In the genomic region with DNA sequence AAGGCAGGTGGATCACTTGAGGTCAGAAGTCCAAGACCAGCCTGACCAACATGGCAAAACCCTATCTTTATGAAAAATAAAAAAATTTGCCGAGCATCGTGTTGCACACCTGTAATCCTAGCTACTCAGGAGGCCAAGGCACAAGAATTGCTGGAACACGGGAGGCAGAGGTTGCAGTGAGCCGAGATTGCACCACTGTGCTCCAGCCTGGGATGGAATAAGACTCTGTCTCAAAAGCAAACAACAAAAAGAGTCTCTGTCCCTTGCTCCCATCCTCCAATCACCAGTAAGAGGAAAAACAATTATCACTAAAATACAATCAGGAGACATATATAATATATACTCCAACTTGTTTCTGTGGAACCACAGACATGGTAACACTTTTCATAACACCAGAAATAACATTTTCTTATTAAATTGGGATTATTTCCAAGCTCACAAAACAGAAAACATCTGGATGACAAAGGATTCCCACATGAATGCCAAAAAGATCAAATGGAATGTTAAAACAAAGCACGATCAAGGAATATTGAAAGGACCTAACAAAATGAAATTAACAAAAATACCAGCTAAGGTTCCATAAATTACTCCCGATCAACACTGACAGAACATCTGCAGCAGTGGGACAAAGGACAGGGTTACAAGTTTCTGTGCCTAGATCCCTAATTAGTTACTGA, we compare ENCODE assay signal across 30 cellular contexts. TPM values are rescaled to one million over a fixed set of nuclear protein-coding genes. Genes with fewer than 3 reads are reported as not detected.
DNase-seq lines count a peak whose midpoint lies in the region; ATAC-seq and TF ChIP-seq lines count a peak whose summit lies in the region.
"Had no signal": no experiment of that assay in that cellular context is flagged by ENCODE, and none has a peak within 500 bp of the region (broad histone marks: within the 10 kb centered on the region; RNA-seq: fewer than 3 reads in every experiment).

No MANE protein-coding gene starts in this region.

- no peak for TF ChIP-seq CTCF in fibroblast of the aortic adventitia (IDR thresholded peaks at IDR 0.05; ENCODE audit: insufficient read depth, low read length)

- peaks cover 25% of the 10 kb centered on the region for H3K36me3 ChIP-seq in CD4-positive, CD25-positive, alpha-beta regulatory T cell (ENCODE audit: control insufficient read depth, insufficient read depth, low read length)
- H3K36me3 ChIP-seq in adipocyte (ENCODE audit: control insufficient read depth, insufficient read depth, low read length, severe bottlenecking) (peaks cover 2% of the 10 kb centered on the region), aorta (ENCODE audit: control insufficient read depth in 1 of 2, insufficient read depth in 2 of 2, low read length in 1 of 2) (no peaks in the 10 kb centered on the region)

- 51 to 56% methylated on average over 6 of the region's 6 CpGs for WGBS in aorta, 2 donors

- intact Hi-C loops in activated T-helper 2 cell treated with anti-CD3 and anti-CD28 coated beads, Interferon-gamma antibody, Interleukin-2, Interleukin-4, amounts not matched to agents 10 μg/mL and 5 μg/mL and 100 μg/mL, durations not matched to agents 14 hours and 24 hours and 36 hours (cut with micrococcal nuclease): no loop called here
- intact Hi-C loops in aorta (cut with DNase I): no loop called here

- peaks cover 0 to 10% (median 1%) of the 10 kb centered on the region in 7 donors for H3K9me3 Mint-ChIP-seq in CD4-positive, CD25-positive, alpha-beta regulatory T cell
- H3K9me3 Mint-ChIP-seq in activated T-helper 2 cell treated with anti-CD3 and anti-CD28 coated beads, Interferon-gamma antibody, Interleukin-2, Interleukin-4, amounts not matched to agents 10 μg/mL and 5 μg/mL and 100 μg/mL, durations not matched to agents 14 hours and 24 hours and 36 hours: peaks cover 8% of the 10 kb centered on the region

- H3K9me3 ChIP-seq in CD4-positive, CD25-positive, alpha-beta regulatory T cell (ENCODE audit: control insufficient read depth in 2 of 2, low read length in 2 of 2): peaks cover 4 to 9% of the 10 kb centered on the region in 2 experiments
- H3K9me3 ChIP-seq in adipocyte (ENCODE audit: control insufficient read depth, low read length) (peaks cover 5% of the 10 kb centered on the region), aorta (ENCODE audit: control insufficient read depth, low read length) (no peaks in the 10 kb centered on the region)
- H3K9me3 ChIP-seq: gastrocnemius medialis had no signal

- H3K9ac ChIP-seq in adipocyte (ENCODE audit: low read length): no peak overlapping the region
- H3K9ac ChIP-seq: parathyroid adenoma had no signal

- no peak overlapping the region for H3K4me3 Mint-ChIP-seq in CD4-positive, CD25-positive, alpha-beta regulatory T cell
- H3K4me3 Mint-ChIP-seq in activated T-helper 2 cell treated with anti-CD3 and anti-CD28 coated beads, Interferon-gamma antibody, Interleukin-2, Interleukin-4, amounts not matched to agents 10 μg/mL and 5 μg/mL and 100 μg/mL, durations not matched to agents 14 hours and 24 hours and 36 hours (ENCODE audit: low read depth): no peak overlapping the region
- H3K4me3 Mint-ChIP-seq: activated CD4-positive, alpha-beta T cell treated with anti-CD3 and anti-CD28 coated beads, Interleukin-2, amount 10 ng/mL, durations not matched to agents 7 days and 5 days; CD14-positive monocyte; immature natural killer cell; nephron progenitor cell had no signal

- no peaks in the 10 kb centered on the region for H3K27me3 ChIP-seq in CD4-positive, CD25-positive, alpha-beta regulatory T cell (ENCODE audit: control insufficient read depth, insufficient read depth, low read length)
- no peaks in the 10 kb centered on the region for H3K27me3 ChIP-seq in adipocyte (replicated peaks; ENCODE audit: control insufficient read depth, insufficient read depth, low read length)
- H3K27me3 ChIP-seq in aorta (ENCODE audit: control insufficient read depth in 1 of 2, insufficient read depth in 2 of 2, low read length in 1 of 2): no peaks in the 10 kb centered on the region
- H3K27me3 ChIP-seq: gastrocnemius medialis had no signal

- no peak overlapping the region for H3K27ac ChIP-seq in CD4-positive, CD25-positive, alpha-beta regulatory T cell (ENCODE audit: insufficient read depth, low read length, poor library complexity, severe bottlenecking)
- no peak overlapping the region for H3K27ac ChIP-seq in aorta (ENCODE audit: low read depth in 1 of 2, low read length in 2 of 2)
- H3K27ac ChIP-seq: gastrocnemius medialis, parathyroid adenoma, PC-9, WERI-Rb-1 had no signal

- ATAC-seq in CD4-positive, CD25-positive, alpha-beta regulatory T cell (ENCODE audit: low read depth in 2 of 2): no peak
- ATAC-seq in HG03139 (IDR thresholded peaks at IDR 0.05; ENCODE audit: unreplicated experiment): no peak
- no peak for ATAC-seq in aorta (ENCODE audit: low FRiP score)
- ATAC-seq: gastrocnemius medialis, HepG2, mucosa of descending colon, right cardiac atrium had no signal

- no peak for DNase-seq in CD4-positive, CD25-positive, alpha-beta regulatory T cell
- DNase-seq in adipocyte (ENCODE audit: low read depth) (peak; percentile 48), fibroblast of the aortic adventitia (ENCODE audit: low read depth) (peak; percentile 53), pons (ENCODE audit: low spot score) (peak; percentile 5), NCI-H128 (lab: John Stamatoyannopoulos, UW; ENCODE audit: unreplicated experiment) (no peak), aorta (no peak)
- no peak for DNase-seq in activated T-helper 2 cell treated with anti-CD3 and anti-CD28 coated beads, Interferon-gamma antibody, Interleukin-2, Interleukin-4, amounts not matched to agents 10 μg/mL and 5 μg/mL and 100 μg/mL, durations not matched to agents 14 hours and 24 hours and 36 hours (ENCODE audit: low spot score)
- DNase-seq: ACHN; activated CD4-positive, alpha-beta T cell treated with anti-CD3 and anti-CD28 coated beads, Interleukin-2, amount 10 ng/mL, durations not matched to agents 7 days and 5 days; activated naive CD4-positive, alpha-beta T cell treated with Interleukin-2 at 50 U/mL for 16 hours; activated T-cell treated with anti-CD3 and anti-CD28 coated beads, Interleukin-2, amount 50 U/mL, for 48 hours; effector CD8-positive, alpha-beta T cell; gastrocnemius medialis; immature natural killer cell; mucosa of descending colon; NCI-H187 treated with DMSO at 0.1 percent for 48 hours; NCI-H524; nephron progenitor cell; NK-92 treated with Interleukin-12 subunit alpha and Interleukin-12 subunit beta, amount 100 ng/mL, for 24 hours; PC-9; right cardiac atrium; SIG-M5; stimulated activated CD4-positive, alpha-beta T cell treated with anti-CD3 and anti-CD28 coated beads, Interleukin-4, amount 100 ng/mL, for 1 hour; SW 1271; T-helper 9 cell; WERI-Rb-1 had no signal

- peak overlapping the region in 2 of 3 donors; percentile 43 to 70 for H3K27ac Mint-ChIP-seq in CD4-positive, CD25-positive, alpha-beta regulatory T cell
- no peak overlapping the region for H3K27ac Mint-ChIP-seq in activated T-helper 2 cell treated with anti-CD3 and anti-CD28 coated beads, Interferon-gamma antibody, Interleukin-2, Interleukin-4, amounts not matched to agents 10 μg/mL and 5 μg/mL and 100 μg/mL, durations not matched to agents 14 hours and 24 hours and 36 hours
- H3K27ac Mint-ChIP-seq: activated CD4-positive, alpha-beta T cell treated with anti-CD3 and anti-CD28 coated beads, Interleukin-2, amount 10 ng/mL, durations not matched to agents 7 days and 5 days; immature natural killer cell; nephron progenitor cell had no signal

- H3K27me3 Mint-ChIP-seq in CD4-positive, CD25-positive, alpha-beta regulatory T cell: no peaks in the 10 kb centered on the region
- no peaks in the 10 kb centered on the region for H3K27me3 Mint-ChIP-seq in activated T-helper 2 cell treated with anti-CD3 and anti-CD28 coated beads, Interferon-gamma antibody, Interleukin-2, Interleukin-4, amounts not matched to agents 10 μg/mL and 5 μg/mL and 100 μg/mL, durations not matched to agents 14 hours and 24 hours and 36 hours (ENCODE audit: low read depth)
- H3K27me3 Mint-ChIP-seq: activated CD4-positive, alpha-beta T cell treated with anti-CD3 and anti-CD28 coated beads, Interleukin-2, amount 10 ng/mL, durations not matched to agents 7 days and 5 days had no signal

- H3K4me3 ChIP-seq in CD4-positive, CD25-positive, alpha-beta regulatory T cell (ENCODE audit: low read depth, low read length): no peak overlapping the region
- peak overlapping the region; percentile 28 for H3K4me3 ChIP-seq in adipocyte (ENCODE audit: low read length)
- no peak overlapping the region for H3K4me3 ChIP-seq in fibroblast of the aortic adventitia (ENCODE audit: low read depth, low read length)
- no peak overlapping the region for H3K4me3 ChIP-seq in aorta (ENCODE audit: low read length in 2 of 2)
- H3K4me3 ChIP-seq: gastrocnemius medialis, mucosa of descending colon, PC-9 had no signal

- peaks cover 10 to 28% (median 26%) of the 10 kb centered on the region in 4 donors for H3K4me1 Mint-ChIP-seq in CD4-positive, CD25-positive, alpha-beta regulatory T cell
- no peaks in the 10 kb centered on the region for H3K4me1 Mint-ChIP-seq in activated T-helper 2 cell treated with anti-CD3 and anti-CD28 coated beads, Interferon-gamma antibody, Interleukin-2, Interleukin-4, amounts not matched to agents 10 μg/mL and 5 μg/mL and 100 μg/mL, durations not matched to agents 14 hours and 24 hours and 36 hours (ENCODE audit: low read depth)
- H3K4me1 Mint-ChIP-seq: activated CD4-positive, alpha-beta T cell treated with anti-CD3 and anti-CD28 coated beads, Interleukin-2, amount 10 ng/mL, durations not matched to agents 7 days and 5 days; nephron progenitor cell had no signal

- no peaks in the 10 kb centered on the region for H3K4me1 ChIP-seq in CD4-positive, CD25-positive, alpha-beta regulatory T cell (ENCODE audit: control insufficient read depth, insufficient read depth, low read length, poor library complexity, severe bottlenecking)
- H3K4me1 ChIP-seq in adipocyte (ENCODE audit: control insufficient read depth, insufficient read depth, low read length): peaks cover 12% of the 10 kb centered on the region
- H3K4me1 ChIP-seq in aorta (ENCODE audit: control insufficient read depth in 1 of 2, insufficient read depth in 2 of 2, low read length in 2 of 2): peaks cover 3 to 4% of the 10 kb centered on the region in 2 donors
- H3K4me1 ChIP-seq: parathyroid adenoma had no signal

- peaks cover 48% of the 10 kb centered on the region for H3K36me3 Mint-ChIP-seq in CD4-positive, CD25-positive, alpha-beta regulatory T cell
- peaks cover 39% of the 10 kb centered on the region for H3K36me3 Mint-ChIP-seq in activated T-helper 2 cell treated with anti-CD3 and anti-CD28 coated beads, Interferon-gamma antibody, Interleukin-2, Interleukin-4, amounts not matched to agents 10 μg/mL and 5 μg/mL and 100 μg/mL, durations not matched to agents 14 hours and 24 hours and 36 hours (ENCODE audit: low read depth)

RNA-seq across cellular contexts. Expression of a gene that starts 15.2 kb away (rescaled TPM):
- total RNA-seq in CD4-positive, CD25-positive, alpha-beta regulatory T cell: 56.6 TPM
- polyA plus RNA-seq in CD4-positive, CD25-positive, alpha-beta regulatory T cell: 10 to 100 TPM; 13.5 to 22.8 (median 19.5) TPM
- 11.3 and 14.9 TPM in 2 replicates for total RNA-seq in fibroblast of the aortic adventitia (ENCODE audit: low replicate concordance)
- 16.0 and 18.1 TPM in 2 replicates for total RNA-seq in activated T-helper 2 cell treated with anti-CD3 and anti-CD28 coated beads, Interferon-gamma antibody, Interleukin-2, Interleukin-4, amounts not matched to agents 10 μg/mL and 5 μg/mL and 100 μg/mL, durations not matched to agents 14 hours and 24 hours and 36 hours
- total RNA-seq in aorta: 100 to 1,000 TPM in 1 of 2 donors, 10 to 100 TPM in 1; 84.4 to 107 TPM
- 10 to 100 TPM; 34.4 to 39.9 TPM for polyA plus RNA-seq in aorta

Comparison
In these comparisons a context has a peak if more than half of its experiments do, and no peak if none do; other contexts are left out.
1. DNase-seq: peak in adipocyte (single experiment), fibroblast of the aortic adventitia (single experiment) and pons (single experiment); none in CD4-positive, CD25-positive, alpha-beta regulatory T cell (0 of 3), NCI-H128 (single experiment), activated T-helper 2 cell treated with anti-CD3 and anti-CD28 coated beads, Interferon-gamma antibody, Interleukin-2, Interleukin-4, amounts not matched to agents 10 μg/mL and 5 μg/mL and 100 μg/mL, durations not matched to agents 14 hours and 24 hours and 36 hours (single experiment) and aorta (0 of 2).